Comparison of ENCODE assay signal across 35 cellular contexts in the genomic region with DNA sequence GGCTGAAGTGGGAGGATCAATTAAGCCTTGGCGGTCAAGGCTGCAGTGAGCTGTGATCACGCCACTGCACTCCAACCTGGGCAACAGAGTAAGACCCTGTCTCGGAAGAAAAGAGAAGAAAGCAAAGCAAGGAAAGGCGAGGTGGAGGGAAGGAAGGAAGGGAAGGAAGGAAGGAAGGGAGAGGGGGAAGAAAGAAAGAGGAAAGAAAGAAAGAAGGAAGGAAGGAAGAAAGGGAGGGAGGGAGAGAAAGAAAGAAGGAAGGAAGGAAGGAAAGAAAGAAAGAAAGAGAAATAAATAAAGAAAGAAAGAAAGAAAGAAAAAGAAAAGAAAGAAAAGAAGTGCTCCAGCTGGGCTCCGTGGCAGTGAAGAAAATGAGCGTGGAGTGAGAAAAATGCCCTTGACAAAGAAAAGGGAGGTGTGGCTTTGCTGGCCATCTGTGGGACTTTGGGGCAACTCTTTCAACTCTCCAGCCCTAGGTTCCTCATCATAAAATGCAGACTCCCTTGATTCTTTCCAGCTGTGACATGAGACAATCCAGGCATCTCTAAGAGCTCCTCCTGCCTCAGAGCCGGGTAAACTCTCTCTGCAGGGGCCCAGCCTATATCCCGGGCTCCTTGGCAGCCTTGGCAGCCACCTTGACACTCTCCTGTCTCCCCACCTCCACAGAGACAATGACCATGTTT. TPM values are rescaled to one million over a fixed set of nuclear protein-coding genes. Genes with fewer than 3 reads are reported as not detected.
"Had no signal": no experiment of that assay in that cellular context is flagged by ENCODE, and none has a peak within 500 bp of the region (broad histone marks: within the 10 kb centered on the region; RNA-seq: fewer than 3 reads in every experiment).

No MANE protein-coding gene starts in this region.

- H3K27ac ChIP-seq: ascending aorta, brain microvascular endothelial cell, gastrocnemius medialis, hepatocyte, left lung, neutrophil, thoracic aorta had no signal

- DNase-seq: activated CD4-positive, alpha-beta T cell treated with anti-CD3 and anti-CD28 coated beads, Interleukin-2, amount 50 U/mL, for 1 hour; activated effector memory CD4-positive, alpha-beta T cell treated with Interleukin-2 at 50 U/mL for 16 hours; activated naive CD4-positive, alpha-beta T cell treated with Interleukin-2 at 50 U/mL for 16 hours; activated T-cell treated with anti-CD3 and anti-CD28 coated beads for 4 hours; activated T-cell treated with anti-CD3 and anti-CD28 coated beads, Interleukin-2, amount 50 U/mL, for 72 hours; brain microvascular endothelial cell; endodermal cell; gastrocnemius medialis; kidney glomerular epithelial cell; left lung; mucosa of descending colon; stimulated activated CD4-positive, alpha-beta T cell treated with anti-CD3 and anti-CD28 coated beads, Interleukin-12 subunit alpha, Interleukin-12 subunit beta, amount 100 ng/mL, for 4 hours; stimulated activated CD4-positive, alpha-beta T cell treated with anti-CD3 and anti-CD28 coated beads, Interleukin-4, amount 100 ng/mL, for 1 hour; SW 1271; T-helper 17 cell; T1000; trophoblast cell had no signal

- H3K36me3 ChIP-seq: ascending aorta, brain microvascular endothelial cell, gastrocnemius medialis, left lung, neutrophil, thoracic aorta had no signal

- H3K4me1 ChIP-seq: ascending aorta, gastrocnemius medialis had no signal

- H3K27me3 ChIP-seq: ascending aorta, brain microvascular endothelial cell, hepatocyte, left lung, neutrophil had no signal

- ATAC-seq: activated T-cell treated with anti-CD3 and anti-CD28 coated beads, Interleukin-2, amount 50 U/mL, for 72 hours; esophagus mucosa; gastrocnemius medialis; left lung; mucosa of descending colon; sciatic nerve; T-helper 17 cell had no signal

- H3K27ac Mint-ChIP-seq: activated naive CD8-positive, alpha-beta T cell; activated T-cell treated with anti-CD3 and anti-CD28 coated beads, Interleukin-2, amount 50 U/mL, for 72 hours; endodermal cell; nephron; stimulated activated naive CD8-positive, alpha-beta T cell treated with anti-CD3 and anti-CD28 coated beads, Interleukin-15, Interleukin-2, amounts not matched to agents 100 ng/mL and 50 ng/mL, for 24 hours; T-helper 17 cell had no signal

- FAIRE-seq: urothelium cell line had no signal

- H3K4me3 Mint-ChIP-seq: activated naive CD8-positive, alpha-beta T cell; activated T-cell treated with anti-CD3 and anti-CD28 coated beads, Interleukin-2, amount 50 U/mL, for 72 hours; endodermal cell; nephron; stimulated activated naive CD8-positive, alpha-beta T cell treated with anti-CD3 and anti-CD28 coated beads, Interleukin-15, Interleukin-2, amounts not matched to agents 100 ng/mL and 50 ng/mL, for 24 hours; T-helper 17 cell had no signal

- H3K4me2 ChIP-seq: hepatocyte had no signal

- H3K9me3 Mint-ChIP-seq: activated T-cell treated with anti-CD3 and anti-CD28 coated beads, Interleukin-2, amount 50 U/mL, for 72 hours; endodermal cell; nephron; stimulated activated naive CD8-positive, alpha-beta T cell treated with anti-CD3 and anti-CD28 coated beads, Interleukin-15, Interleukin-2, amounts not matched to agents 100 ng/mL and 50 ng/mL, for 24 hours had no signal

- H3K79me2 ChIP-seq: hepatocyte had no signal

- H3K9me3 ChIP-seq: ascending aorta, gastrocnemius medialis, left lung, mucosa of descending colon, neutrophil, thoracic aorta had no signal

- H3K4me3 ChIP-seq: ascending aorta, gastrocnemius medialis, hepatocyte, left lung, lung, mucosa of descending colon, skin epidermis, thoracic aorta had no signal

- H2AFZ ChIP-seq: hepatocyte had no signal

- H3K36me3 Mint-ChIP-seq: activated naive CD8-positive, alpha-beta T cell had no signal

- H3K27me3 Mint-ChIP-seq: activated naive CD8-positive, alpha-beta T cell had no signal

RNA-seq across cellular contexts. Expression of a gene that starts 2.4 kb away (rescaled TPM):
- total RNA-seq: ascending aorta, endodermal cell, hepatocyte, myocyte, osteocyte had no signal

RNA-seq across cellular contexts. Expression of a gene that starts 37.6 kb away (rescaled TPM):
- total RNA-seq: activated T-cell treated with anti-CD3 and anti-CD28 coated beads, Interleukin-2, amount 50 U/mL, for 72 hours; ascending aorta; cardiac septum; endodermal cell; esophagus mucosa; gastrocnemius medialis; left lung; lung; mesenteric fat pad; mucosa of descending colon; myocyte; osteocyte; posterior vena cava; sciatic nerve; subcutaneous adipose tissue; T-helper 17 cell; thoracic aorta had no signal
- polyA plus RNA-seq: hepatocyte, lung had no signal
